ENCODE assay signal across 8 cellular contexts in the genomic region with DNA sequence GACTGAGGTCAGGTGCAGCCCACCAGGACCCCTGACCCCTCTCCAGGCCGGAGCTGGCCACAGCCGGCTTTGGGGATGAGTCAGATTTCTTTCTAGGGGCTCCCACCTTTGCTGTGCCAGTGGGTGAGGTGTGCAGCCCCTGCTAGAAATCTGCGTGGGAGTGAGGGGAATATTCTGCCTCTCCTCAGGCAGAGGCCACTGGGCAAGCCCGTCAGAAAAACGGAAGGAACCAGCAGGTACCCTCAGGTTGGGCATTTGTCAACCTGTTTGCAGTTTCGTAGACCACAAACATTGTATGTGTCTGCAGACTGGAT. TPM values are rescaled to one million over a fixed set of nuclear protein-coding genes. Genes with fewer than 3 reads are reported as not detected.
DNase-seq lines count a peak whose midpoint lies in the region; ATAC-seq and TF ChIP-seq lines count a peak whose summit lies in the region.

No MANE protein-coding gene starts in this region.

- no peak overlapping the region for H2AFZ ChIP-seq in fibroblast of lung (ENCODE audit: low read length)

- no peak overlapping the region for H3K27ac ChIP-seq in CD4-positive, alpha-beta T cell (ENCODE audit: low read depth, low read length)
- no peak overlapping the region for H3K27ac ChIP-seq in fibroblast of lung (ENCODE audit: insufficient read depth, low read length)

- H3K9me3 Mint-ChIP-seq in CD4-positive, alpha-beta T cell = no peaks in the 10 kb centered on the region
- peaks cover 4% of the 10 kb centered on the region for H3K9me3 Mint-ChIP-seq in progenitor cell of endocrine pancreas (ENCODE audit: low read depth)

- peaks cover 52% of the 10 kb centered on the region for H3K79me2 ChIP-seq in fibroblast of lung (ENCODE audit: control insufficient read depth, insufficient read depth, low read length)

- POLR2A ChIA-PET in CD4-positive, alpha-beta T cell (lab: Charles Lee) = no interaction called here

- no peak for ATAC-seq in CD4-positive, alpha-beta T cell (ENCODE audit: poor library complexity)
- no peak for ATAC-seq in HG03354 (IDR thresholded peaks at IDR 0.05; ENCODE audit: poor library complexity, severe bottlenecking, unreplicated experiment)

- H3K27ac Mint-ChIP-seq in CD4-positive, alpha-beta T cell = no peak overlapping the region
- peak overlapping the region; percentile 97 for H3K27ac Mint-ChIP-seq in progenitor cell of endocrine pancreas

- peaks cover 40% of the 10 kb centered on the region for H3K4me1 Mint-ChIP-seq in CD4-positive, alpha-beta T cell (ENCODE audit: low read depth)
- peaks cover 31% of the 10 kb centered on the region for H3K4me1 Mint-ChIP-seq in progenitor cell of endocrine pancreas (ENCODE audit: low read depth)

- peak overlapping the region; percentile 97 for H3K4me2 ChIP-seq in fibroblast of lung (ENCODE audit: extremely low read depth, insufficient read depth, low read length)

- DNase-seq in CD4-positive, alpha-beta T cell = no peak
- DNase-seq in SW480 (ENCODE audit: low spot score) = peak; percentile 14
- DNase-seq in fibroblast of lung (ENCODE audit: low read depth in 2 of 2) = no peak
- DNase-seq in progenitor cell of endocrine pancreas (ENCODE audit: low spot score, unreplicated experiment) = no peak
- DNase-seq in DMS114 treated with DMSO at 0.1 percent for 48 hours (lab: John Stamatoyannopoulos, UW; ENCODE audit: unreplicated experiment) = no peak
- DNase-seq in EL = no peak
- DNase-seq in DMS79 treated with DMSO at 0.1 percent for 48 hours (lab: John Stamatoyannopoulos, UW) = no peak

- CTCF ChIA-PET in CD4-positive, alpha-beta T cell (lab: Charles Lee) = no interaction called here

- H3K4me3 Mint-ChIP-seq in CD4-positive, alpha-beta T cell = peak overlapping the region; percentile 92
- peak overlapping the region; percentile 94 for H3K4me3 Mint-ChIP-seq in progenitor cell of endocrine pancreas (ENCODE audit: low read depth)

- H3K27me3 Mint-ChIP-seq in CD4-positive, alpha-beta T cell = no peaks in the 10 kb centered on the region
- no peaks in the 10 kb centered on the region for H3K27me3 Mint-ChIP-seq in progenitor cell of endocrine pancreas

- peaks cover 21% of the 10 kb centered on the region for H3K4me1 ChIP-seq in fibroblast of lung (ENCODE audit: control insufficient read depth, extremely low read depth, insufficient read depth, low read length)

- TF ChIP-seq CTCF in CD4-positive, alpha-beta T cell (IDR thresholded peaks at IDR 0.05) = no peak
- TF ChIP-seq CTCF in fibroblast of lung (conservative IDR thresholded peaks at IDR 0.05 in 1 of 2, IDR thresholded peaks at IDR 0.05 in 1 of 2; ENCODE audit: low read depth in 1 of 2, low read length in 2 of 2) (no peak), progenitor cell of endocrine pancreas (IDR thresholded peaks at IDR 0.05; ENCODE audit: unreplicated experiment) (no peak)

- no peak overlapping the region for H3K9ac ChIP-seq in fibroblast of lung (ENCODE audit: insufficient read depth, low read length)

- no peaks in the 10 kb centered on the region for H3K27me3 ChIP-seq in CD4-positive, alpha-beta T cell (ENCODE audit: control insufficient read depth, insufficient read depth, low read length)
- no peaks in the 10 kb centered on the region for H3K27me3 ChIP-seq in fibroblast of lung (ENCODE audit: control insufficient read depth, insufficient read depth, low read length)

- intact Hi-C loops in CD4-positive, alpha-beta T cell (cut with DNase I, micrococcal nuclease) = no loop called here

- H3K36me3 ChIP-seq in fibroblast of lung (ENCODE audit: control insufficient read depth, insufficient read depth, low read length) = no peaks in the 10 kb centered on the region

- H4K20me1 ChIP-seq in fibroblast of lung (ENCODE audit: control insufficient read depth, extremely low read depth, insufficient read depth, low read length) = no peaks in the 10 kb centered on the region

- H3K36me3 Mint-ChIP-seq in CD4-positive, alpha-beta T cell (ENCODE audit: low read depth) = peaks cover 4% of the 10 kb centered on the region
- peaks cover 5% of the 10 kb centered on the region for H3K36me3 Mint-ChIP-seq in progenitor cell of endocrine pancreas (ENCODE audit: insufficient read depth)

- H3K9me3 ChIP-seq in CD4-positive, alpha-beta T cell (ENCODE audit: control insufficient read depth, low read length) = no peaks in the 10 kb centered on the region
- no peaks in the 10 kb centered on the region for H3K9me3 ChIP-seq in fibroblast of lung (ENCODE audit: control insufficient read depth, insufficient read depth, low read depth, low read length)

- H3K4me3 ChIP-seq in fibroblast of lung (replicated peaks in 1 of 4; ENCODE audit: control extremely low read depth in 1 of 4, insufficient read depth in 1 of 4, low read depth in 3 of 4, low read length in 4 of 4) = peak overlapping the region in 3 of 4 experiments; percentile 80 to 95 (median 85)

RNA-seq across cellular contexts. Expression of a gene that starts 1.8 kb away (rescaled TPM):
- total RNA-seq in CD4-positive, alpha-beta T cell = 1 to 10 TPM in 1 of 2 experiments, under 1 TPM in 1; 0.92 to 1.5 TPM
- total RNA-seq in fibroblast of lung (31.8 and 34.0 TPM in 2 replicates), progenitor cell of endocrine pancreas (53.3 and 55.3 TPM in 2 replicates)
- 47.6 and 51.5 TPM in 2 replicates for polyA plus RNA-seq in fibroblast of lung
- polyA plus RNA-seq in fibroblast of lung (2012) = 34.9 and 37.6 TPM in 2 replicates
- polyA minus RNA-seq in fibroblast of lung (ENCODE audit: low replicate concordance) = 37.2 and 107 TPM in 2 replicates

Comparison
In these comparisons a context has a peak if more than half of its experiments do, and no peak if none do; other contexts are left out.
1. RNA of a gene that starts 1.8 kb away (total RNA-seq): 53.3 to 55.3 TPM in progenitor cell of endocrine pancreas and 31.8 to 34.0 TPM in fibroblast of lung; 0.92 to 1.5 TPM in CD4-positive, alpha-beta T cell; every median in the first group is over 10 times any median in the second.